ENCODE assay signal across 17 cellular contexts in the genomic region with DNA sequence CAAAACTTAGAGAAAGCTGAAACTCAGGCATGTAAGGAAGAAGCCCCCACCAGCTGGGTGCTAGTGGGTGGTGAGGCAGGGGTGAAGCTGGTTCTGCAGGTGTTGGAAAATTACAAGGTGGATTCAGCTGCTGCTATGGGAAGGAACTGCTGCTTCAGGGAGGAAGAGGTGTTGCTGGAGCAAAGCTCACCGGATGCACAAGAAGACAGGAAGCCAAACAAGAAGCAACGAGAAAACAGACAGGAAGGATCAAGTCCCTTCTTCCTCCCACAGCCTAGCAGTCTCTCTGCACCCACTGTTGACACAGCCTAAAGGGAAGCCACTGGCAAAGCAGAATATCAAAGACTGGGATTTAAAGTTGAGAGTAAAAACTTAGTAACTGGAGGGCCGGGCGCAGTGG.
A peak's percentile ranks its signal among the peaks of the same experiment; 100 is the strongest.
DNase-seq lines count a peak whose midpoint lies in the region; ATAC-seq, FAIRE-seq and TF ChIP-seq lines count a peak whose summit lies in the region.
"Had no signal": no experiment of that assay in that cellular context is flagged by ENCODE, and none has a peak within 500 bp of the region (broad histone marks: within the 10 kb centered on the region; RNA-seq: fewer than 3 reads in every experiment).

No MANE protein-coding gene starts in this region.

- H3K4me1 ChIP-seq in GM12878 (ENCODE audit: control insufficient read depth, insufficient read depth, low read length) (no peaks in the 10 kb centered on the region), transverse colon (no peaks in the 10 kb centered on the region)
- H3K4me1 ChIP-seq: tibial artery had no signal

- 27% methylated on average over 4 of the region's 4 CpGs for WGBS in GM12878 (ENCODE audit: insufficient coverage, insufficient replicate concordance, low lambda C conversion rate, missing lambda C conversion rate)
- WGBS in transverse colon (ENCODE audit: low coverage in 1 of 2), 2 donors, result 0 to 76% methylated on average over 1 to 4 of the region's 4 CpGs

- POLR2A ChIA-PET in GM12878 (lab: Charles Lee), result no interaction called here

- no peaks in the 10 kb centered on the region for H4K20me1 ChIP-seq in GM12878 (ENCODE audit: control insufficient read depth, insufficient read depth)

- H3K36me3 ChIP-seq in GM12878 (ENCODE audit: control insufficient read depth in 2 of 2, insufficient read depth in 2 of 2, low read length in 1 of 2) (no peaks in the 10 kb centered on the region), transverse colon (no peaks in the 10 kb centered on the region)
- H3K36me3 ChIP-seq: tibial artery had no signal

- peak overlapping the region; percentile 46 for H2AFZ ChIP-seq in GM12878 (ENCODE audit: control insufficient read depth, low read depth, low read length)

- no peaks in the 10 kb centered on the region for H3K79me2 ChIP-seq in GM12878 (ENCODE audit: control insufficient read depth, insufficient read depth, low read length)

- TF ChIP-seq EP300 in GM12878 (IDR thresholded peaks at IDR 0.05; ENCODE audit: borderline replicate concordance in 1 of 2, control insufficient read depth in 1 of 2, low read depth in 2 of 2, low read length in 2 of 2) (no peak), transverse colon (IDR thresholded peaks at IDR 0.05; ENCODE audit: low read depth) (no peak)

- H3K4me3 ChIP-seq in GM12878 (no peak overlapping the region), transverse colon (no peak overlapping the region)
- H3K4me3 ChIP-seq: body of pancreas, tibial artery had no signal

- no peak for TF ChIP-seq POLR2A in GM12878 (IDR thresholded peaks at IDR 0.05; ENCODE audit: low read depth, low read length)
- TF ChIP-seq POLR2A in transverse colon (IDR thresholded peaks at IDR 0.05), result no peak

- H3K27me3 ChIP-seq in GM12878 (replicated peaks in 1 of 2; ENCODE audit: control insufficient read depth in 2 of 2, insufficient read depth in 2 of 2, low read length in 1 of 2) (no peaks in the 10 kb centered on the region), transverse colon (no peaks in the 10 kb centered on the region)
- H3K27me3 ChIP-seq: body of pancreas, tibial artery had no signal

- no peak overlapping the region for H3K4me2 ChIP-seq in GM12878 (ENCODE audit: control insufficient read depth, insufficient read depth)

- BruUV-seq in GM12878 (replicated peaks; lab: Mats Ljungman, UMichigan), result no TSS peak

- H3K4me3 Mint-ChIP-seq in stimulated activated effector memory CD8-positive, alpha-beta T cell treated with anti-CD3 and anti-CD28 coated beads, Interleukin-12 subunit alpha, Interleukin-12 subunit beta, amount 100 ng/mL, for 72 hours, result no peak overlapping the region

- CTCF ChIA-PET in GM12878 (lab: Yijun Ruan, JAX), result no interaction called here

- H3K27ac ChIP-seq in GM12878 (ENCODE audit: control insufficient read depth, insufficient read depth), result no peak overlapping the region
- no peak overlapping the region for H3K27ac ChIP-seq in transverse colon
- H3K27ac ChIP-seq: C4-2B, tibial artery had no signal

- RAD21 ChIA-PET in GM12878 (lab: Charles Lee; ENCODE audit: unreplicated experiment), result no interaction called here

- in situ Hi-C loops in GM12878 (cut with MboI), result no loop called here
- in situ Hi-C loops in transverse colon (cut with MboI; ENCODE audit: low pct_ligation_motif_present in 1 of 4, low pct_unique_long_range_greater_than_20kb in 1 of 4, low sequenced_read_pairs in 3 of 4), result no loop called here

- no peak for FAIRE-seq in GM12878 (lab: Jason Lieb, UNC)

- TF ChIP-seq RAD21 in GM12878 (IDR thresholded peaks at IDR 0.05; ENCODE audit: insufficient read depth, low read depth, low read length), result no peak

- no peaks in the 10 kb centered on the region for H3K9me3 Mint-ChIP-seq in stimulated activated effector memory CD8-positive, alpha-beta T cell treated with anti-CD3 and anti-CD28 coated beads, Interleukin-12 subunit alpha, Interleukin-12 subunit beta, amount 100 ng/mL, for 72 hours

- TF ChIP-seq CTCF in GM12878 (IDR thresholded peaks at IDR 0.05 in 2 of 3, conservative IDR thresholded peaks at IDR 0.05 in 1 of 3; ENCODE audit: control insufficient read depth in 2 of 3, extremely low read depth in 1 of 3, insufficient read depth in 1 of 3, low read depth in 3 of 3, low read length in 3 of 3), result no peak
- TF ChIP-seq CTCF in transverse colon (IDR thresholded peaks at IDR 0.05), result no peak

- no peaks in the 10 kb centered on the region for H3K36me3 Mint-ChIP-seq in stimulated activated effector memory CD8-positive, alpha-beta T cell treated with anti-CD3 and anti-CD28 coated beads, Interleukin-12 subunit alpha, Interleukin-12 subunit beta, amount 100 ng/mL, for 72 hours

- intact Hi-C loops in GM12878 (cut with micrococcal nuclease; ENCODE audit: unreplicated experiment), result no loop called here
- intact Hi-C loops in transverse colon (cut with DNase I; ENCODE audit: low total_unique reads), result no loop called here

- DNase-seq in stimulated activated CD4-positive, alpha-beta T cell treated with anti-CD3 and anti-CD28 coated beads, Interleukin-15, amount 100 ng/mL, for 24 hours, result peak; percentile 7
- no peak for DNase-seq in stimulated activated CD4-positive, alpha-beta T cell treated with anti-CD3 and anti-CD28 coated beads, Interleukin-12 subunit alpha, Interleukin-12 subunit beta, amount 100 ng/mL, for 4 hours
- DNase-seq in KG1 (lab: John Stamatoyannopoulos, UW) (peak; percentile 43), GM12878 (ENCODE audit: low read depth, low spot score) (no peak), transverse colon (no peak), NCI-H69 (lab: John Stamatoyannopoulos, UW) (no peak)
- DNase-seq in stimulated activated effector memory CD8-positive, alpha-beta T cell treated with anti-CD3 and anti-CD28 coated beads, Interleukin-12 subunit alpha, Interleukin-12 subunit beta, amount 100 ng/mL, for 72 hours (ENCODE audit: low spot score in 2 of 2), result no peak
- DNase-seq: body of pancreas; effector CD4-positive, alpha-beta T cell; NCI-H2171 treated with DMSO at 0.1 percent for 48 hours; NK-92 treated with Interleukin-12 subunit alpha and Interleukin-12 subunit beta, amount 100 ng/mL, for 24 hours; SHP77; stimulated activated CD4-positive, alpha-beta T cell treated with anti-CD3 and anti-CD28 coated beads, Interleukin-1b, Interleukin-23, amount 100 ng/mL, for 48 hours; tibial artery had no signal

- H3K27ac Mint-ChIP-seq in stimulated activated effector memory CD8-positive, alpha-beta T cell treated with anti-CD3 and anti-CD28 coated beads, Interleukin-12 subunit alpha, Interleukin-12 subunit beta, amount 100 ng/mL, for 72 hours, result peak overlapping the region; percentile 55

- H3K9me3 ChIP-seq in GM12878 (replicated peaks; ENCODE audit: control insufficient read depth, insufficient read depth, low read length) (no peaks in the 10 kb centered on the region), transverse colon (no peaks in the 10 kb centered on the region)
- H3K9me3 ChIP-seq: body of pancreas, tibial artery had no signal

- SMC1A ChIA-PET in GM12878 (lab: Charles Lee; ENCODE audit: uncharacterized antibody, unreplicated experiment), result no interaction called here

- ATAC-seq in GM12878, result no peak; the same call in 2 of the 3 replicates
- ATAC-seq in stimulated activated effector memory CD8-positive, alpha-beta T cell treated with anti-CD3 and anti-CD28 coated beads, Interleukin-12 subunit alpha, Interleukin-12 subunit beta, amount 100 ng/mL, for 72 hours, result no peak
- no peak for ATAC-seq in GM19324 (IDR thresholded peaks at IDR 0.05; ENCODE audit: low FRiP score, unreplicated experiment)
- ATAC-seq: left lobe of liver had no signal

- H3K9ac ChIP-seq in GM12878 (ENCODE audit: control insufficient read depth, insufficient read depth, low read length), result no peak overlapping the region

- peaks cover 6% of the 10 kb centered on the region for H3K4me1 Mint-ChIP-seq in stimulated activated effector memory CD8-positive, alpha-beta T cell treated with anti-CD3 and anti-CD28 coated beads, Interleukin-12 subunit alpha, Interleukin-12 subunit beta, amount 100 ng/mL, for 72 hours

TF ChIP-seq in GM12878, 131 proteins besides CTCF, POLR2A, EP300 and RAD21:
- TF ChIP-seq, protein P1, sequence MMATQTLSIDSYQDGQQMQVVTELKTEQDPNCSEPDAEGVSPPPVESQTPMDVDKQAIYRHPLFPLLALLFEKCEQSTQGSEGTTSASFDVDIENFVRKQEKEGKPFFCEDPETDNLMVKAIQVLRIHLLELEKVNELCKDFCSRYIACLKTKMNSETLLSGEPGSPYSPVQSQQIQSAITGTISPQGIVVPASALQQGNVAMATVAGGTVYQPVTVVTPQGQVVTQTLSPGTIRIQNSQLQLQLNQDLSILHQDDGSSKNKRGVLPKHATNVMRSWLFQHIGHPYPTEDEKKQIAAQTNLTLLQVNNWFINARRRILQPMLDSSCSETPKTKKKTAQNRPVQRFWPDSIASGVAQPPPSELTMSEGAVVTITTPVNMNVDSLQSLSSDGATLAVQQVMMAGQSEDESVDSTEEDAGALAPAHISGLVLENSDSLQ (IDR thresholded peaks at IDR 0.05), result no peak

Comparison
In these comparisons a context has a peak if more than half of its experiments do, and no peak if none do; other contexts are left out.
1. DNase-seq: peak in stimulated activated CD4-positive, alpha-beta T cell treated with anti-CD3 and anti-CD28 coated beads, Interleukin-15, amount 100 ng/mL, for 24 hours (single experiment) and KG1 (single experiment); none in stimulated activated CD4-positive, alpha-beta T cell treated with anti-CD3 and anti-CD28 coated beads, Interleukin-12 subunit alpha, Interleukin-12 subunit beta, amount 100 ng/mL, for 4 hours (single experiment), GM12878 (single experiment), stimulated activated effector memory CD8-positive, alpha-beta T cell treated with anti-CD3 and anti-CD28 coated beads, Interleukin-12 subunit alpha, Interleukin-12 subunit beta, amount 100 ng/mL, for 72 hours (0 of 2), transverse colon (single experiment) and NCI-H69 (single experiment).